10 cellular contexts compared by ENCODE assay signal in genomic region chr7:98294798-98295382, GRCh38. TPM values are rescaled to one million over a fixed set of nuclear protein-coding genes. Genes with fewer than 3 reads are reported as not detected.
DNase-seq lines count a peak whose midpoint lies in the region; ATAC-seq and TF ChIP-seq lines count a peak whose summit lies in the region.
"Had no signal": no experiment of that assay in that cellular context is flagged by ENCODE, and none has a peak within 500 bp of the region (broad histone marks: within the 10 kb centered on the region; RNA-seq: fewer than 3 reads in every experiment).

No MANE protein-coding gene starts in this region.

- CTCF ChIA-PET in CD8-positive, alpha-beta T cell (lab: Charles Lee): interaction anchor here (1.0 kb wide), 1 partner anchor 10 kb away, joined by 3 read pairs; no protein-coding TSS in a partner anchor

- no peaks in the 10 kb centered on the region for H3K9me3 ChIP-seq in CD8-positive, alpha-beta T cell (ENCODE audit: low read length)
- H3K9me3 ChIP-seq in duodenal mucosa (ENCODE audit: control insufficient read depth in 1 of 2, low read length in 2 of 2) (no peaks in the 10 kb centered on the region), mucosa of descending colon (no peaks in the 10 kb centered on the region)

- POLR2A ChIA-PET in CD8-positive, alpha-beta T cell (lab: Charles Lee): no interaction called here

- no peak overlapping the region for H3K27ac ChIP-seq in CD8-positive, alpha-beta T cell (ENCODE audit: low read depth, low read length)
- peak overlapping the region; percentile 15 for H3K27ac ChIP-seq in duodenal mucosa (ENCODE audit: low read depth, low read length)
- H3K27ac ChIP-seq: SK-N-MC had no signal

- no peak overlapping the region for H3K4me3 ChIP-seq in CD8-positive, alpha-beta T cell (ENCODE audit: low read depth, low read length)
- H3K4me3 ChIP-seq in duodenal mucosa (ENCODE audit: low read depth in 1 of 2, low read length in 2 of 2): no peak overlapping the region
- no peak overlapping the region for H3K4me3 ChIP-seq in mucosa of descending colon
- H3K4me3 ChIP-seq: SK-N-MC, skin epidermis had no signal

- no peak overlapping the region for H3K27ac Mint-ChIP-seq in CD8-positive, alpha-beta T cell

- H3K4me1 ChIP-seq in CD8-positive, alpha-beta T cell (ENCODE audit: insufficient read depth, low read length): no peaks in the 10 kb centered on the region
- H3K4me1 ChIP-seq in duodenal mucosa (ENCODE audit: control insufficient read depth in 1 of 2, insufficient read depth in 2 of 2, low read length in 2 of 2) (peaks cover 15 to 19% of the 10 kb centered on the region in 2 donors), mucosa of descending colon (ENCODE audit: low read depth) (no peaks in the 10 kb centered on the region)

- H3K9me3 Mint-ChIP-seq in CD8-positive, alpha-beta T cell: no peaks in the 10 kb centered on the region

- H3K4me3 Mint-ChIP-seq in CD8-positive, alpha-beta T cell: no peak overlapping the region

- no peak for TF ChIP-seq CTCF in CD8-positive, alpha-beta T cell (IDR thresholded peaks at IDR 0.05)
- TF ChIP-seq CTCF in mucosa of descending colon (IDR thresholded peaks at IDR 0.05): peak; percentile 38

- intact Hi-C loops in CD8-positive, alpha-beta T cell (cut with DNase I, micrococcal nuclease): loop anchor here in 1 of 2 experiments (10.0 kb wide), 1 partner anchor 450 kb away; no protein-coding TSS in a partner anchor
- intact Hi-C loops in mucosa of descending colon (cut with DNase I, micrococcal nuclease): no loop called here

- ATAC-seq in CD8-positive, alpha-beta T cell: peak; percentile 49
- ATAC-seq in GM18907 (IDR thresholded peaks at IDR 0.05; ENCODE audit: unreplicated experiment): peak; percentile 67
- peak; percentile 85 for ATAC-seq in mucosa of descending colon
- ATAC-seq in HG03095 (IDR thresholded peaks at IDR 0.05; ENCODE audit: unreplicated experiment): no peak
- no peak for ATAC-seq in HG03039 (IDR thresholded peaks at IDR 0.05; ENCODE audit: unreplicated experiment)

- H3K4me1 Mint-ChIP-seq in CD8-positive, alpha-beta T cell (ENCODE audit: low read depth): no peaks in the 10 kb centered on the region

- peaks cover 4% of the 10 kb centered on the region for H3K36me3 ChIP-seq in CD8-positive, alpha-beta T cell (ENCODE audit: insufficient read depth, low read length)
- H3K36me3 ChIP-seq in duodenal mucosa (ENCODE audit: control insufficient read depth in 1 of 2, insufficient read depth in 2 of 2, low read length in 2 of 2): peaks cover 27 to 62% of the 10 kb centered on the region in 2 donors
- H3K36me3 ChIP-seq in mucosa of descending colon (ENCODE audit: low read depth): peaks cover 11% of the 10 kb centered on the region

- no peaks in the 10 kb centered on the region for H3K27me3 ChIP-seq in CD8-positive, alpha-beta T cell (ENCODE audit: insufficient read depth, low read length)
- H3K27me3 ChIP-seq in duodenal mucosa (ENCODE audit: control insufficient read depth in 1 of 2, insufficient read depth in 2 of 2, low read length in 2 of 2): no peaks in the 10 kb centered on the region

- peak in 2 of 7 experiments; percentile 22 to 37 for DNase-seq in CD8-positive, alpha-beta T cell
- DNase-seq in HuH-7.5 (ENCODE audit: low spot score): peak; percentile 92
- peak in 2 of 3 donors; percentile 80 to 83 for DNase-seq in mucosa of descending colon

- H3K27me3 Mint-ChIP-seq in CD8-positive, alpha-beta T cell (ENCODE audit: low read depth): no peaks in the 10 kb centered on the region

- H3K9ac ChIP-seq in duodenal mucosa (ENCODE audit: low read depth in 1 of 2, low read length in 2 of 2): peak overlapping the region in 1 of 2 donors; percentile 15

- peaks cover 25% of the 10 kb centered on the region for H3K36me3 Mint-ChIP-seq in CD8-positive, alpha-beta T cell

TF ChIP-seq in PFSK-1, 5 proteins besides CTCF, POLR2A, EP300 and RAD21:
- peak; percentile 36; the same call in 1 of the 2 replicates for TF ChIP-seq POLR2AphosphoS5 (IDR thresholded peaks at IDR 0.05; ENCODE audit: low read depth, low read length)
- no peak for TF ChIP-seq TAF1 (IDR thresholded peaks at IDR 0.05; ENCODE audit: borderline replicate concordance, insufficient read depth, low read length)

RNA-seq across cellular contexts. Expression of gene BRI3, which starts 13.4 kb away (rescaled TPM):
- total RNA-seq in CD8-positive, alpha-beta T cell: 10 to 100 TPM; 70.6 to 70.8 TPM
- 441 TPM for polyA plus RNA-seq in PFSK-1 (2012; ENCODE audit: insufficient read length, low read depth)
- 100 to 1,000 TPM; 186 to 205 (median 202) TPM for total RNA-seq in mucosa of descending colon

RNA-seq across cellular contexts. Expression of gene TECPR1, which starts 42.9 kb away (rescaled TPM):
- 10 to 100 TPM; 64.4 to 68.2 TPM for total RNA-seq in CD8-positive, alpha-beta T cell
- polyA plus RNA-seq in PFSK-1 (2012; ENCODE audit: insufficient read length, low read depth): 24.5 TPM
- 10 to 100 TPM; 37.0 to 50.5 (median 45.5) TPM for total RNA-seq in mucosa of descending colon

Comparison
In these comparisons a context has a peak if more than half of its experiments do, and no peak if none do; other contexts are left out.
1. ATAC-seq: peak in CD8-positive, alpha-beta T cell (single experiment), GM18907 (single experiment) and mucosa of descending colon (single experiment); none in HG03095 (single experiment) and HG03039 (single experiment).